1 cellular context compared by ENCODE assay signal in the genomic region with DNA sequence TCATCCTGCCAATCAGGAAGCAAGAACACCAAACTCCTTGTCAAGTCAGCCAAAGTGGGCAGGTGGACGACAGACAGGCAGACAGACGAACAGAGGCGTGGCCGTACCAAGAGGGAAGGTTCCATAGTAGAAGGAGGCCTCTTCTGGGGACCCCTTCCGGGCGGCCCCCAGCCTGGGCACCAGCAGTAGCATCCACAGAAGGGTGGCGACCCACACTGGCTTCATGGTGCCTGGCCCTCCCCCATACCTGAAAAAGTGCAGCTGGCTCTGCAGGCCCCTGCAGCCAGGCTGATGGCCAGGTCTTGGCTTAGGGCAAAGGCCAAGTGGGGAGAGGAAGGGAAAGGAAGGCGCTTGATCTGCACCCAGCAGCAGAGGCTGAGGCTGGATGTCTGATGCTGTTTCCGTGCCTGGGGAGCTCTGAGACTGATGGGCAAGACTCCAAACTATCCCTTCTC.
TF ChIP-seq lines count a peak whose summit lies in the region.

No MANE protein-coding gene starts in this region.

TF ChIP-seq in H1, 55 proteins besides CTCF, POLR2A, EP300 and RAD21:
- TF ChIP-seq ASH2L (IDR thresholded peaks at IDR 0.05; ENCODE audit: low read length) (no peak), SAP30 (IDR thresholded peaks at IDR 0.05; ENCODE audit: insufficient read depth, insufficient replicate concordance, low read length) (no peak), BRCA1 (IDR thresholded peaks at IDR 0.05; ENCODE audit: low read depth, low read length) (no peak), BACH1 (IDR thresholded peaks at IDR 0.05; ENCODE audit: low read length) (no peak), POU5F1 (IDR thresholded peaks at IDR 0.05; ENCODE audit: low read depth, low read length) (no peak), SIN3A (conservative IDR thresholded peaks at IDR 0.05 in 1 of 2, IDR thresholded peaks at IDR 0.05 in 1 of 2; ENCODE audit: low read depth in 1 of 2, low read length in 2 of 2) (no peak), KDM5A (IDR thresholded peaks at IDR 0.05; ENCODE audit: low read length) (no peak)
